ENCODE assay signal across 1 cellular context in the genomic region with DNA sequence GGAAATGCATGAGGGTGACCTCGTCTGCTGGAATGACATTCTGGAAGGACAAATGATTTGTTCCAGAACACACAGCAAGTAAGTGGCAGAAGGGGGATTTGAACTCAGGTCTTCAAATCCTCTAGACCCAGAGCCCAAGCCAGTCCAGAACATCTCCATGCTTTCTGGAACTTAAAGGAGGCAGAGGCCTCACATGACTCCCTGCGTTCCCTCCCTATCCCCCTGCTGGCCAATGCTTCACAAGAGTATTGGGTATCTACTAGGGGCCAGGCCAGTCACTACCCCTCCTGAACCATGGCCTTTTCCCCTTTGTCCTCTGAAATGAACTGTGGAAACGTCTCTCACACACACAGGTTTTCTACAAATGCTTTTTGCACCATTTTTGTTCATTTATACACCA.
TF ChIP-seq lines count a peak whose summit lies in the region.

No MANE protein-coding gene starts in this region.

TF ChIP-seq in HCT116, 20 proteins besides CTCF, POLR2A, EP300 and RAD21:
- TF ChIP-seq JUND (IDR thresholded peaks at IDR 0.05) (no peak), YY1 (IDR thresholded peaks at IDR 0.05; ENCODE audit: extremely low read depth, insufficient replicate concordance, low read depth, low read length) (no peak), POLR2AphosphoS5 (IDR thresholded peaks at IDR 0.05; ENCODE audit: low read depth, low read length) (no peak), FOSL1 (IDR thresholded peaks at IDR 0.05; ENCODE audit: low read depth) (no peak), TCF7L2 (IDR thresholded peaks at IDR 0.05; ENCODE audit: borderline replicate concordance, extremely low read depth, insufficient read depth, insufficient read length) (no peak)
- TF ChIP-seq, protein P1, sequence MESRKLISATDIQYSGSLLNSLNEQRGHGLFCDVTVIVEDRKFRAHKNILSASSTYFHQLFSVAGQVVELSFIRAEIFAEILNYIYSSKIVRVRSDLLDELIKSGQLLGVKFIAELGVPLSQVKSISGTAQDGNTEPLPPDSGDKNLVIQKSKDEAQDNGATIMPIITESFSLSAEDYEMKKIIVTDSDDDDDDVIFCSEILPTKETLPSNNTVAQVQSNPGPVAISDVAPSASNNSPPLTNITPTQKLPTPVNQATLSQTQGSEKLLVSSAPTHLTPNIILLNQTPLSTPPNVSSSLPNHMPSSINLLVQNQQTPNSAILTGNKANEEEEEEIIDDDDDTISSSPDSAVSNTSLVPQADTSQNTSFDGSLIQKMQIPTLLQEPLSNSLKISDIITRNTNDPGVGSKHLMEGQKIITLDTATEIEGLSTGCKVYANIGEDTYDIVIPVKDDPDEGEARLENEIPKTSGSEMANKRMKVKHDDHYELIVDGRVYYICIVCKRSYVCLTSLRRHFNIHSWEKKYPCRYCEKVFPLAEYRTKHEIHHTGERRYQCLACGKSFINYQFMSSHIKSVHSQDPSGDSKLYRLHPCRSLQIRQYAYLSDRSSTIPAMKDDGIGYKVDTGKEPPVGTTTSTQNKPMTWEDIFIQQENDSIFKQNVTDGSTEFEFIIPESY (IDR thresholded peaks at IDR 0.05; ENCODE audit: extremely low read depth, insufficient replicate concordance, low read length), result no peak
- TF ChIP-seq, protein P2, sequence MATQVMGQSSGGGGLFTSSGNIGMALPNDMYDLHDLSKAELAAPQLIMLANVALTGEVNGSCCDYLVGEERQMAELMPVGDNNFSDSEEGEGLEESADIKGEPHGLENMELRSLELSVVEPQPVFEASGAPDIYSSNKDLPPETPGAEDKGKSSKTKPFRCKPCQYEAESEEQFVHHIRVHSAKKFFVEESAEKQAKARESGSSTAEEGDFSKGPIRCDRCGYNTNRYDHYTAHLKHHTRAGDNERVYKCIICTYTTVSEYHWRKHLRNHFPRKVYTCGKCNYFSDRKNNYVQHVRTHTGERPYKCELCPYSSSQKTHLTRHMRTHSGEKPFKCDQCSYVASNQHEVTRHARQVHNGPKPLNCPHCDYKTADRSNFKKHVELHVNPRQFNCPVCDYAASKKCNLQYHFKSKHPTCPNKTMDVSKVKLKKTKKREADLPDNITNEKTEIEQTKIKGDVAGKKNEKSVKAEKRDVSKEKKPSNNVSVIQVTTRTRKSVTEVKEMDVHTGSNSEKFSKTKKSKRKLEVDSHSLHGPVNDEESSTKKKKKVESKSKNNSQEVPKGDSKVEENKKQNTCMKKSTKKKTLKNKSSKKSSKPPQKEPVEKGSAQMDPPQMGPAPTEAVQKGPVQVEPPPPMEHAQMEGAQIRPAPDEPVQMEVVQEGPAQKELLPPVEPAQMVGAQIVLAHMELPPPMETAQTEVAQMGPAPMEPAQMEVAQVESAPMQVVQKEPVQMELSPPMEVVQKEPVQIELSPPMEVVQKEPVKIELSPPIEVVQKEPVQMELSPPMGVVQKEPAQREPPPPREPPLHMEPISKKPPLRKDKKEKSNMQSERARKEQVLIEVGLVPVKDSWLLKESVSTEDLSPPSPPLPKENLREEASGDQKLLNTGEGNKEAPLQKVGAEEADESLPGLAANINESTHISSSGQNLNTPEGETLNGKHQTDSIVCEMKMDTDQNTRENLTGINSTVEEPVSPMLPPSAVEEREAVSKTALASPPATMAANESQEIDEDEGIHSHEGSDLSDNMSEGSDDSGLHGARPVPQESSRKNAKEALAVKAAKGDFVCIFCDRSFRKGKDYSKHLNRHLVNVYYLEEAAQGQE (IDR thresholded peaks at IDR 0.05; ENCODE audit: low read depth), result no peak
- TF ChIP-seq, protein P3, sequence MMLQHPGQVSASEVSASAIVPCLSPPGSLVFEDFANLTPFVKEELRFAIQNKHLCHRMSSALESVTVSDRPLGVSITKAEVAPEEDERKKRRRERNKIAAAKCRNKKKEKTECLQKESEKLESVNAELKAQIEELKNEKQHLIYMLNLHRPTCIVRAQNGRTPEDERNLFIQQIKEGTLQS (IDR thresholded peaks at IDR 0.05), result no peak
- TF ChIP-seq, protein P4, sequence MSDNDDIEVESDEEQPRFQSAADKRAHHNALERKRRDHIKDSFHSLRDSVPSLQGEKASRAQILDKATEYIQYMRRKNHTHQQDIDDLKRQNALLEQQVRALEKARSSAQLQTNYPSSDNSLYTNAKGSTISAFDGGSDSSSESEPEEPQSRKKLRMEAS (IDR thresholded peaks at IDR 0.05), result no peak
